27 cellular contexts compared by ENCODE assay signal in genomic region chr1:225544283-225544682, GRCh38.
A peak's percentile ranks its signal among the peaks of the same experiment; 100 is the strongest.
DNase-seq lines count a peak whose midpoint lies in the region; ATAC-seq, FAIRE-seq and TF ChIP-seq lines count a peak whose summit lies in the region.
"Had no signal": no experiment of that assay in that cellular context is flagged by ENCODE, and none has a peak within 500 bp of the region (broad histone marks: within the 10 kb centered on the region; RNA-seq: fewer than 3 reads in every experiment).

No MANE protein-coding gene starts in this region.

- no peaks in the 10 kb centered on the region for H3K9me3 ChIP-seq in mucosa of descending colon
- no peaks in the 10 kb centered on the region for H3K9me3 ChIP-seq in testis
- H3K9me3 ChIP-seq: heart right ventricle, upper lobe of right lung had no signal

- WGBS in testis, 2 donors, result 72 to 80% methylated on average over 2 of the region's 2 CpGs

- intact Hi-C loops in mucosa of descending colon (cut with DNase I, micrococcal nuclease) (no loop called here), testis (cut with DNase I; ENCODE audit: low total_unique reads) (no loop called here)

- no peak for TF ChIP-seq POLR2A in NB4 (IDR thresholded peaks at IDR 0.05; ENCODE audit: extremely low read depth, insufficient read length)
- no peak for TF ChIP-seq POLR2A in testis (IDR thresholded peaks at IDR 0.05)

- TF ChIP-seq CTCF in NB4 (IDR thresholded peaks at IDR 0.05; ENCODE audit: low read depth, low read length), result no peak
- no peak for TF ChIP-seq CTCF in mucosa of descending colon (IDR thresholded peaks at IDR 0.05)
- TF ChIP-seq CTCF in testis (IDR thresholded peaks at IDR 0.05), result no peak

- H3K27me3 ChIP-seq in testis, result no peaks in the 10 kb centered on the region
- H3K27me3 ChIP-seq: heart right ventricle, upper lobe of right lung had no signal

- no peaks in the 10 kb centered on the region for H3K4me1 ChIP-seq in mucosa of descending colon (ENCODE audit: low read depth)
- H3K4me1 ChIP-seq in testis, result no peaks in the 10 kb centered on the region
- H3K4me1 ChIP-seq: upper lobe of right lung had no signal

- no peak overlapping the region for H3K27ac ChIP-seq in testis
- H3K27ac ChIP-seq: upper lobe of right lung had no signal

- ATAC-seq in mucosa of descending colon, result peak; percentile 60
- ATAC-seq in HG03095 (IDR thresholded peaks at IDR 0.05; ENCODE audit: unreplicated experiment), result no peak
- ATAC-seq: activated T-cell treated with anti-CD3 and anti-CD28 coated beads, Interleukin-2, amount 50 U/mL, for 4 hours; left ventricle myocardium superior; Panc1; stimulated activated memory B cell treated with anti-CD40 and anti-IgM and Interleukin-4, amounts not matched to agents 10 μg/mL and 1 μg/mL and 100 μg/mL, for 72 hours; upper lobe of right lung had no signal

- H3K4me3 ChIP-seq in NB4 (ENCODE audit: low read depth, low read length) (no peak overlapping the region), mucosa of descending colon (no peak overlapping the region), testis (no peak overlapping the region)
- H3K4me3 ChIP-seq: heart right ventricle, upper lobe of right lung had no signal

- FAIRE-seq in TTC549 (lab: Jason Lieb, UNC), result peak; percentile 23
- FAIRE-seq: astrocyte, GM12891, keratinocyte had no signal

- DNase-seq in NB4 (ENCODE audit: low read depth) (peak; percentile 11), NCI-H526 (lab: John Stamatoyannopoulos, UW) (peak; percentile 78 to 91), mucosa of descending colon (no peak), cerebellar cortex (ENCODE audit: low spot score) (no peak), testis (no peak)
- DNase-seq in activated CD4-positive, alpha-beta T cell treated with anti-CD3 and anti-CD28 coated beads for 1 hour, result no peak
- DNase-seq: activated CD4-positive, CD25-positive, alpha-beta regulatory T cell; activated gamma-delta T cell treated with Interleukin-2 at 50 U/mL for 16 hours; activated T-cell treated with anti-CD3 and anti-CD28 coated beads, Interleukin-2, amount 50 U/mL, for 4 hours; CD8-positive, alpha-beta memory T cell; central memory CD4-positive, alpha-beta T cell; DMS 273 treated with DMSO at 0.1 percent for 48 hours; H9; heart right ventricle; left ventricle myocardium superior; MM.1S; naive B cell; occipital lobe; SHP77; upper lobe of right lung had no signal

- no peaks in the 10 kb centered on the region for H3K36me3 ChIP-seq in mucosa of descending colon (ENCODE audit: low read depth)
- no peaks in the 10 kb centered on the region for H3K36me3 ChIP-seq in testis (ENCODE audit: low read depth, missing control alignments)
- H3K36me3 ChIP-seq: upper lobe of right lung had no signal

Comparison
In these comparisons a context has a peak if more than half of its experiments do, and no peak if none do; other contexts are left out.
1. DNase-seq: peak in NB4 (single experiment) and NCI-H526 (2 of 2); none in mucosa of descending colon (0 of 3), activated CD4-positive, alpha-beta T cell treated with anti-CD3 and anti-CD28 coated beads for 1 hour (single experiment), cerebellar cortex (single experiment) and testis (single experiment).